In genomic region chr1:30014031-30014430, GRCh38 we compare ENCODE assay signal across 27 cellular contexts.
"Had no signal": no experiment of that assay in that cellular context is flagged by ENCODE, and none has a peak within 500 bp of the region (broad histone marks: within the 10 kb centered on the region; RNA-seq: fewer than 3 reads in every experiment).

No MANE protein-coding gene starts in this region.

- DNase-seq: activated CD4-positive, alpha-beta memory T cell treated with anti-CD3 and anti-CD28 coated beads, Interleukin-2, amount 10 ng/mL, durations not matched to agents 7 days and 5 days; activated CD4-positive, alpha-beta T cell treated with anti-CD3 and anti-CD28 coated beads, Interleukin-2, amount 10 ng/mL, durations not matched to agents 7 days and 5 days; activated CD4-positive, CD25-positive, alpha-beta regulatory T cell; activated CD8-positive, alpha-beta memory T cell treated with anti-CD3 and anti-CD28 coated beads, Interleukin-2, amount 50 U/mL, for 4 hours; activated naive CD4-positive, alpha-beta T cell treated with anti-CD3 and anti-CD28 coated beads, Interleukin-2, amount 50 U/mL, for 16 hours; activated naive CD8-positive, alpha-beta T cell treated with anti-CD3 and anti-CD28 coated beads, Interleukin-2, amount 10 ng/mL, durations not matched to agents 7 days and 5 days; activated T-cell treated with anti-CD3 and anti-CD28 coated beads, Interleukin-2, amount 50 U/mL, for 1 hour; adrenal gland; aorta; central memory CD4-positive, alpha-beta T cell; NCI-H1092 treated with DMSO at 0.1 percent for 48 hours; NCI-H1417 treated with DMSO at 0.1 percent for 48 hours; NCI-H1694; NCI-H2029; NCI-H446 treated with DMSO at 0.1 percent for 48 hours; NCI-H69; NK-92 treated with Interleukin-12 subunit alpha and Interleukin-12 subunit beta, amount 100 ng/mL, for 24 hours; OCI-M1; Right ventricle myocardium superior; SJCRH30; T-helper 1 cell had no signal

- ATAC-seq: Panc1 had no signal

- H3K9me3 ChIP-seq: adrenal gland, SJCRH30, SK-N-SH had no signal

- H3K4me3 ChIP-seq: adrenal gland, breast epithelium, SJCRH30 had no signal

- H3K4me1 ChIP-seq: adrenal gland, breast epithelium, SJCRH30 had no signal

- H3K27ac ChIP-seq: breast epithelium, KMS-11, RWPE1, SJCRH30, VCaP had no signal

- H3K9ac ChIP-seq: KMS-11, SK-N-SH had no signal

- H3K27me3 ChIP-seq: adrenal gland, SJCRH30 had no signal

- H3K36me3 ChIP-seq: adrenal gland, breast epithelium, SJCRH30 had no signal
